In the genomic region with DNA sequence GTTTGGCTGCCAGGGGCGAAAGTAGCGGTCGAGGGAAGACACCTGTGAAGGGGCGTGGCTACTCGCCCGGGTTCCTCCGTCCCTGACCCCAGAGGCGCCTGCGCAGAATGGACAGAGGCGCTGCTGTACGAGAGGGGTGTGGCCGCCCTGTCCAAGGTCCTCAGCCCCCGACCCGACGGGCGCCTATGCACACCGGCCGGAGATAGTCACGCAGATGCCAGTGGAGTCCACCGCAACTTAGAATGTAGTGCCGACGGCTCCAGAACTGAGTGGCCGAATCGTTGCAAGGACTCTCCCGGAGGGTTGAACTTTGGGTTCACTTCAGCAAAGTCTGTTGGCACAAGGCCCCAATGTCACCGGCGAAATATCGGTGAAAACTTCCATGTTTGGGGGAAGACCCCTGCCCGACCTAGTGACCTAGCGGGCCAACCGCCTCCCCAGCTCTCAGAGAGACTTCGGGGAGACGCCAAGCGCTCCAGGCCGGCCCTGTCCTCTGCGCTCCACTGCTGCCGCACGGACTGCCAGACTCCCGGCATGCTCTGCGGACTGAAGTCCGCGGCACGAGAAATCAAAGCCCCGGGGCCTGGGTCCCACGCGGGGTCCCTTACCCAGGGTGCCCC, we compare ENCODE assay signal across 7 cellular contexts. TPM values are rescaled to one million over a fixed set of nuclear protein-coding genes. Genes with fewer than 3 reads are reported as not detected.
A peak's percentile ranks its signal among the peaks of the same experiment; 100 is the strongest.
DNase-seq lines count a peak whose midpoint lies in the region; ATAC-seq and TF ChIP-seq lines count a peak whose summit lies in the region.

No MANE protein-coding gene starts in this region.

- peak overlapping the region; percentile 84 for H3K4me3 ChIP-seq in coronary artery
- peak overlapping the region; percentile 56 to 91 (median 76) for H3K4me3 ChIP-seq in liver (ENCODE audit: low read depth in 1 of 3, low read length in 3 of 3)

- no peaks in the 10 kb centered on the region for H3K27me3 ChIP-seq in liver (ENCODE audit: control insufficient read depth in 4 of 4, insufficient read depth in 4 of 4, low read length in 3 of 4)

- peak overlapping the region; percentile 87 for H3K4me3 Mint-ChIP-seq in activated CD4-positive, alpha-beta T cell treated with anti-CD3 and anti-CD28 coated beads, Interleukin-2, amount 10 ng/mL, durations not matched to agents 24 days and 14 days

- no peaks in the 10 kb centered on the region for H3K36me3 ChIP-seq in liver (ENCODE audit: control insufficient read depth in 4 of 4, insufficient read depth in 3 of 4, low read depth in 1 of 4, low read length in 3 of 4)

- H3K4me1 Mint-ChIP-seq in activated CD4-positive, alpha-beta T cell treated with anti-CD3 and anti-CD28 coated beads, Interleukin-2, amount 10 ng/mL, durations not matched to agents 24 days and 14 days, result peaks cover 34% of the 10 kb centered on the region

- peak; percentile 37 for ATAC-seq in GM18870 (IDR thresholded peaks at IDR 0.05; ENCODE audit: unreplicated experiment)
- peak; percentile 48 for ATAC-seq in HG03103 (IDR thresholded peaks at IDR 0.05; ENCODE audit: low read depth, unreplicated experiment)

- peak; percentile 91 for DNase-seq in NCI-H2196 (lab: John Stamatoyannopoulos, UW; ENCODE audit: unreplicated experiment)
- DNase-seq in activated CD4-positive, alpha-beta T cell treated with anti-CD3 and anti-CD28 coated beads, Interleukin-2, amount 10 ng/mL, durations not matched to agents 24 days and 14 days, result peak; percentile 94
- peak; percentile 84 for DNase-seq in coronary artery (ENCODE audit: low spot score)
- DNase-seq in stimulated activated CD4-positive, alpha-beta T cell treated with anti-CD3 and anti-CD28 coated beads, Interleukin-2, amount 100 ng/mL, for 48 hours, result peak; percentile 65 to 66

- WGBS in liver, result under 1% methylated on average over 46 of the region's 46 CpGs

- H3K27me3 Mint-ChIP-seq in activated CD4-positive, alpha-beta T cell treated with anti-CD3 and anti-CD28 coated beads, Interleukin-2, amount 10 ng/mL, durations not matched to agents 24 days and 14 days, result peaks cover 10% of the 10 kb centered on the region

- peak overlapping the region; percentile 68 for H3K27ac Mint-ChIP-seq in activated CD4-positive, alpha-beta T cell treated with anti-CD3 and anti-CD28 coated beads, Interleukin-2, amount 10 ng/mL, durations not matched to agents 24 days and 14 days

- peaks cover 0 to 25% (median 17%) of the 10 kb centered on the region in 4 donors for H3K4me1 ChIP-seq in liver (ENCODE audit: control insufficient read depth in 4 of 4, insufficient read depth in 4 of 4, low read length in 3 of 4)

- H3K27ac ChIP-seq in coronary artery (peak overlapping the region; percentile 80 to 91), liver (ENCODE audit: low read depth in 1 of 2, low read length in 2 of 2) (peak overlapping the region; percentile 76 to 84)

- no peaks in the 10 kb centered on the region for H3K9me3 ChIP-seq in liver (ENCODE audit: control insufficient read depth in 4 of 4, low read length in 3 of 4)

- no peak for TF ChIP-seq CTCF in coronary artery (IDR thresholded peaks at IDR 0.05)
- TF ChIP-seq CTCF in liver (IDR thresholded peaks at IDR 0.05; ENCODE audit: low read depth, low read length, missing input control), result no peak

- peak in 1 of 2 donors; percentile 51 for TF ChIP-seq RAD21 in liver (IDR thresholded peaks at IDR 0.05)

- peak overlapping the region; percentile 68 to 73 for H3K9ac ChIP-seq in liver (ENCODE audit: low read depth in 1 of 2, low read length in 2 of 2)

- intact Hi-C loops in activated CD4-positive, alpha-beta T cell treated with anti-CD3 and anti-CD28 coated beads, Interleukin-2, amount 10 ng/mL, durations not matched to agents 24 days and 14 days (cut with micrococcal nuclease), result loop anchor here (1.0 to 10.0 kb wide), 7 partner anchors 264 to 1647 kb away; a partner anchor contains a TSS

- no peaks in the 10 kb centered on the region for H3K9me3 Mint-ChIP-seq in activated CD4-positive, alpha-beta T cell treated with anti-CD3 and anti-CD28 coated beads, Interleukin-2, amount 10 ng/mL, durations not matched to agents 24 days and 14 days

- H3K36me3 Mint-ChIP-seq in activated CD4-positive, alpha-beta T cell treated with anti-CD3 and anti-CD28 coated beads, Interleukin-2, amount 10 ng/mL, durations not matched to agents 24 days and 14 days (ENCODE audit: low read depth), result no peaks in the 10 kb centered on the region

TF ChIP-seq in liver, 16 proteins besides CTCF, POLR2A, EP300 and RAD21:
- TF ChIP-seq, protein P1, sequence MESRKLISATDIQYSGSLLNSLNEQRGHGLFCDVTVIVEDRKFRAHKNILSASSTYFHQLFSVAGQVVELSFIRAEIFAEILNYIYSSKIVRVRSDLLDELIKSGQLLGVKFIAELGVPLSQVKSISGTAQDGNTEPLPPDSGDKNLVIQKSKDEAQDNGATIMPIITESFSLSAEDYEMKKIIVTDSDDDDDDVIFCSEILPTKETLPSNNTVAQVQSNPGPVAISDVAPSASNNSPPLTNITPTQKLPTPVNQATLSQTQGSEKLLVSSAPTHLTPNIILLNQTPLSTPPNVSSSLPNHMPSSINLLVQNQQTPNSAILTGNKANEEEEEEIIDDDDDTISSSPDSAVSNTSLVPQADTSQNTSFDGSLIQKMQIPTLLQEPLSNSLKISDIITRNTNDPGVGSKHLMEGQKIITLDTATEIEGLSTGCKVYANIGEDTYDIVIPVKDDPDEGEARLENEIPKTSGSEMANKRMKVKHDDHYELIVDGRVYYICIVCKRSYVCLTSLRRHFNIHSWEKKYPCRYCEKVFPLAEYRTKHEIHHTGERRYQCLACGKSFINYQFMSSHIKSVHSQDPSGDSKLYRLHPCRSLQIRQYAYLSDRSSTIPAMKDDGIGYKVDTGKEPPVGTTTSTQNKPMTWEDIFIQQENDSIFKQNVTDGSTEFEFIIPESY (IDR thresholded peaks at IDR 0.05), result no peak
- TF ChIP-seq, protein P2, sequence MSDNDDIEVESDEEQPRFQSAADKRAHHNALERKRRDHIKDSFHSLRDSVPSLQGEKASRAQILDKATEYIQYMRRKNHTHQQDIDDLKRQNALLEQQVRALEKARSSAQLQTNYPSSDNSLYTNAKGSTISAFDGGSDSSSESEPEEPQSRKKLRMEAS (IDR thresholded peaks at IDR 0.05), result no peak
- peak; percentile 68 for TF ChIP-seq TAF1 (conservative IDR thresholded peaks at IDR 0.05)
- TF ChIP-seq YY1 (IDR thresholded peaks at IDR 0.05), result peak; percentile 53
- TF ChIP-seq RXRA (IDR thresholded peaks at IDR 0.05), result peak; percentile 47 to 71
- no peak for TF ChIP-seq EGR1 (IDR thresholded peaks at IDR 0.05; ENCODE audit: low read depth in 2 of 2)
- TF ChIP-seq JUND (IDR thresholded peaks at IDR 0.05), result no peak
- no peak for TF ChIP-seq FOXA1 (IDR thresholded peaks at IDR 0.05)
- TF ChIP-seq SP1 (IDR thresholded peaks at IDR 0.05), result peak; percentile 71
- TF ChIP-seq HNF4G (IDR thresholded peaks at IDR 0.05), result peak; percentile 7
- no peak for TF ChIP-seq FOXA2 (IDR thresholded peaks at IDR 0.05)
- TF ChIP-seq, protein P3, sequence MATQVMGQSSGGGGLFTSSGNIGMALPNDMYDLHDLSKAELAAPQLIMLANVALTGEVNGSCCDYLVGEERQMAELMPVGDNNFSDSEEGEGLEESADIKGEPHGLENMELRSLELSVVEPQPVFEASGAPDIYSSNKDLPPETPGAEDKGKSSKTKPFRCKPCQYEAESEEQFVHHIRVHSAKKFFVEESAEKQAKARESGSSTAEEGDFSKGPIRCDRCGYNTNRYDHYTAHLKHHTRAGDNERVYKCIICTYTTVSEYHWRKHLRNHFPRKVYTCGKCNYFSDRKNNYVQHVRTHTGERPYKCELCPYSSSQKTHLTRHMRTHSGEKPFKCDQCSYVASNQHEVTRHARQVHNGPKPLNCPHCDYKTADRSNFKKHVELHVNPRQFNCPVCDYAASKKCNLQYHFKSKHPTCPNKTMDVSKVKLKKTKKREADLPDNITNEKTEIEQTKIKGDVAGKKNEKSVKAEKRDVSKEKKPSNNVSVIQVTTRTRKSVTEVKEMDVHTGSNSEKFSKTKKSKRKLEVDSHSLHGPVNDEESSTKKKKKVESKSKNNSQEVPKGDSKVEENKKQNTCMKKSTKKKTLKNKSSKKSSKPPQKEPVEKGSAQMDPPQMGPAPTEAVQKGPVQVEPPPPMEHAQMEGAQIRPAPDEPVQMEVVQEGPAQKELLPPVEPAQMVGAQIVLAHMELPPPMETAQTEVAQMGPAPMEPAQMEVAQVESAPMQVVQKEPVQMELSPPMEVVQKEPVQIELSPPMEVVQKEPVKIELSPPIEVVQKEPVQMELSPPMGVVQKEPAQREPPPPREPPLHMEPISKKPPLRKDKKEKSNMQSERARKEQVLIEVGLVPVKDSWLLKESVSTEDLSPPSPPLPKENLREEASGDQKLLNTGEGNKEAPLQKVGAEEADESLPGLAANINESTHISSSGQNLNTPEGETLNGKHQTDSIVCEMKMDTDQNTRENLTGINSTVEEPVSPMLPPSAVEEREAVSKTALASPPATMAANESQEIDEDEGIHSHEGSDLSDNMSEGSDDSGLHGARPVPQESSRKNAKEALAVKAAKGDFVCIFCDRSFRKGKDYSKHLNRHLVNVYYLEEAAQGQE (IDR thresholded peaks at IDR 0.05), result peak; percentile 85
- TF ChIP-seq HNF4A (conservative IDR thresholded peaks at IDR 0.05), result peak; percentile 79 to 80
- TF ChIP-seq, protein P4, sequence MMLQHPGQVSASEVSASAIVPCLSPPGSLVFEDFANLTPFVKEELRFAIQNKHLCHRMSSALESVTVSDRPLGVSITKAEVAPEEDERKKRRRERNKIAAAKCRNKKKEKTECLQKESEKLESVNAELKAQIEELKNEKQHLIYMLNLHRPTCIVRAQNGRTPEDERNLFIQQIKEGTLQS (IDR thresholded peaks at IDR 0.05), result no peak
- TF ChIP-seq NR2F2 (IDR thresholded peaks at IDR 0.05), result no peak
- no peak for TF ChIP-seq GABPA (IDR thresholded peaks at IDR 0.05 in 1 of 2, conservative IDR thresholded peaks at IDR 0.05 in 1 of 2)

RNA-seq across cellular contexts. Expression of a gene that starts 0.5 kb away (rescaled TPM):
- not detected in 2 replicates for total RNA-seq in activated CD4-positive, alpha-beta T cell treated with anti-CD3 and anti-CD28 coated beads, Interleukin-2, amount 10 ng/mL, durations not matched to agents 24 days and 14 days
- total RNA-seq in liver, result not detected
- not detected for polyA plus RNA-seq in liver

RNA-seq across cellular contexts. Expression of a gene that starts 1.8 kb away (rescaled TPM):
- not detected in 2 replicates for total RNA-seq in activated CD4-positive, alpha-beta T cell treated with anti-CD3 and anti-CD28 coated beads, Interleukin-2, amount 10 ng/mL, durations not matched to agents 24 days and 14 days
- total RNA-seq in liver, result not detected
- not detected for polyA plus RNA-seq in liver

Comparison
In these comparisons a context has a peak if more than half of its experiments do, and no peak if none do; other contexts are left out.
1. Peak in every context shown above with its lines: DNase-seq, ATAC-seq, H3K4me3 ChIP-seq and H3K27ac ChIP-seq.